In the genomic region with DNA sequence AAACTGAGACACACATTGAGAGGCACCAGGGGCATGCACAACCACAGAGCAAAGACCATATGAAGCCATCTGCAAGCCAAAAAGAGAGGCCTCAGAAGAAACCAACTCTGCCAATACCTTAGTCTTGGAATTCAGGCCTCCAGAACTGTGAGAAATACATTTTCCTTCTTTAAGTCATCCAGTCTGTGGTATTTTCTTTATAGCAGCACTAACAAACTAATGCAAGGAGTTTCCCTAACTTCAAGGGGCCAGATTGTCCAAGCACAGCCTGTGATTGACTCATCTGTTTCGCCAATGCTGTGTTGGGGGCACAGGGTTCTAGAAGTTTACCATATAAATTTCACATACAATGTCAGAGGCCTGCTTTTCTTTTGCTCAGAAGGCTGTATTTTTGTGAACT, we compare ENCODE assay signal across 33 cellular contexts.
"Had no signal": no experiment of that assay in that cellular context is flagged by ENCODE, and none has a peak within 500 bp of the region (broad histone marks: within the 10 kb centered on the region; RNA-seq: fewer than 3 reads in every experiment).

No MANE protein-coding gene starts in this region.

- H3K36me3 Mint-ChIP-seq: activated CD4-positive, alpha-beta memory T cell treated with anti-CD3 and anti-CD28 coated beads for 36 hours; activated CD8-positive, alpha-beta memory T cell treated with anti-CD3 and anti-CD28 coated beads, Interleukin-2, amount 10 ng/mL, durations not matched to agents 7 days and 5 days; activated naive CD4-positive, alpha-beta T cell treated with anti-CD3 and anti-CD28 coated beads, Interleukin-2, amount 10 ng/mL, durations not matched to agents 7 days and 5 days had no signal

- H3K27ac ChIP-seq: breast epithelium, cardiac muscle cell, esophagus muscularis mucosa, gastroesophageal sphincter, heart right ventricle, hepatocyte had no signal

- DNase-seq: activated CD4-positive, alpha-beta memory T cell treated with anti-CD3 and anti-CD28 coated beads for 36 hours; activated CD4-positive, alpha-beta T cell treated with anti-CD3 and anti-CD28 coated beads for 36 hours; activated CD4-positive, alpha-beta T cell treated with anti-CD3 and anti-CD28 coated beads, Interleukin-2, amount 10 ng/mL, durations not matched to agents 24 days and 14 days; activated CD4-positive, CD25-positive, alpha-beta regulatory T cell; activated CD4-positive, CD25-positive, alpha-beta regulatory T cell treated with anti-CD3 and anti-CD28 coated beads, Interleukin-2, amount 50 U/mL, for 72 hours; activated CD8-positive, alpha-beta memory T cell treated with anti-CD3 and anti-CD28 coated beads, Interleukin-2, amount 10 ng/mL, durations not matched to agents 7 days and 5 days; activated CD8-positive, alpha-beta memory T cell treated with anti-CD3 and anti-CD28 coated beads, Interleukin-2, amount 50 U/mL, for 4 hours; activated CD8-positive, alpha-beta T cell treated with anti-CD3 and anti-CD28 coated beads, Interleukin-2, amount 10 ng/mL, durations not matched to agents 7 days and 5 days; activated gamma-delta T cell; activated naive CD4-positive, alpha-beta T cell; activated naive CD4-positive, alpha-beta T cell treated with anti-CD3 and anti-CD28 coated beads, Interleukin-2, amount 10 ng/mL, durations not matched to agents 7 days and 5 days; activated naive CD8-positive, alpha-beta T cell treated with anti-CD3 and anti-CD28 coated beads, Interleukin-2, amount 10 ng/mL, durations not matched to agents 7 days and 5 days; activated T-cell treated with anti-CD3 and anti-CD28 coated beads, Interleukin-2, amount 50 U/mL, for 1 hour; activated T-cell treated with anti-CD3 and anti-CD28 coated beads, Interleukin-2, amount 50 U/mL, for 48 hours; amniotic stem cell; anterior cingulate cortex; central memory CD4-positive, alpha-beta T cell; cerebellar nuclear complex; cortex of kidney; dermis blood vessel endothelial cell; effector CD4-positive, alpha-beta T cell; effector memory CD8-positive, alpha-beta T cell; erythroblast; foreskin melanocyte; heart right ventricle; T-helper 2 cell had no signal

- H3K27me3 ChIP-seq: breast epithelium, cardiac muscle cell, esophagus muscularis mucosa, gastroesophageal sphincter, heart right ventricle, hepatocyte had no signal

- H3K9me3 ChIP-seq: gastroesophageal sphincter had no signal

- H3K4me3 Mint-ChIP-seq: activated CD4-positive, alpha-beta memory T cell treated with anti-CD3 and anti-CD28 coated beads for 36 hours; activated CD4-positive, alpha-beta T cell treated with anti-CD3 and anti-CD28 coated beads for 36 hours; activated CD4-positive, alpha-beta T cell treated with anti-CD3 and anti-CD28 coated beads, Interleukin-2, amount 10 ng/mL, durations not matched to agents 24 days and 14 days; activated CD8-positive, alpha-beta memory T cell treated with anti-CD3 and anti-CD28 coated beads, Interleukin-2, amount 10 ng/mL, durations not matched to agents 7 days and 5 days; activated CD8-positive, alpha-beta T cell treated with anti-CD3 and anti-CD28 coated beads, Interleukin-2, amount 10 ng/mL, durations not matched to agents 7 days and 5 days; activated naive CD4-positive, alpha-beta T cell treated with anti-CD3 and anti-CD28 coated beads, Interleukin-2, amount 10 ng/mL, durations not matched to agents 7 days and 5 days; activated naive CD8-positive, alpha-beta T cell treated with anti-CD3 and anti-CD28 coated beads, Interleukin-2, amount 10 ng/mL, durations not matched to agents 7 days and 5 days; brain; effector memory CD8-positive, alpha-beta T cell had no signal

- H3K4me2 ChIP-seq: hepatocyte had no signal

- H3K27me3 Mint-ChIP-seq: activated CD4-positive, alpha-beta memory T cell treated with anti-CD3 and anti-CD28 coated beads for 36 hours; activated CD4-positive, alpha-beta T cell treated with anti-CD3 and anti-CD28 coated beads for 36 hours; activated CD4-positive, alpha-beta T cell treated with anti-CD3 and anti-CD28 coated beads, Interleukin-2, amount 10 ng/mL, durations not matched to agents 24 days and 14 days; activated CD8-positive, alpha-beta memory T cell treated with anti-CD3 and anti-CD28 coated beads, Interleukin-2, amount 10 ng/mL, durations not matched to agents 7 days and 5 days; activated naive CD4-positive, alpha-beta T cell treated with anti-CD3 and anti-CD28 coated beads, Interleukin-2, amount 10 ng/mL, durations not matched to agents 7 days and 5 days; activated naive CD8-positive, alpha-beta T cell treated with anti-CD3 and anti-CD28 coated beads, Interleukin-2, amount 10 ng/mL, durations not matched to agents 7 days and 5 days; brain; effector memory CD8-positive, alpha-beta T cell had no signal

- H3K4me1 ChIP-seq: breast epithelium, gastroesophageal sphincter, heart right ventricle had no signal

- ATAC-seq: activated CD4-positive, alpha-beta T cell treated with anti-CD3 and anti-CD28 coated beads for 36 hours; activated CD8-positive, alpha-beta memory T cell treated with anti-CD3 and anti-CD28 coated beads, Interleukin-2, amount 10 ng/mL, durations not matched to agents 7 days and 5 days; activated CD8-positive, alpha-beta T cell treated with anti-CD3 and anti-CD28 coated beads, Interleukin-2, amount 10 ng/mL, durations not matched to agents 7 days and 5 days; activated naive CD4-positive, alpha-beta T cell treated with anti-CD3 and anti-CD28 coated beads, Interleukin-2, amount 50 U/mL, for 72 hours; effector memory CD8-positive, alpha-beta T cell; gastroesophageal sphincter; heart right ventricle had no signal

- H2AFZ ChIP-seq: hepatocyte had no signal

- H3K4me1 Mint-ChIP-seq: activated CD4-positive, alpha-beta T cell treated with anti-CD3 and anti-CD28 coated beads for 36 hours; activated CD4-positive, alpha-beta T cell treated with anti-CD3 and anti-CD28 coated beads, Interleukin-2, amount 10 ng/mL, durations not matched to agents 24 days and 14 days; activated CD8-positive, alpha-beta memory T cell treated with anti-CD3 and anti-CD28 coated beads, Interleukin-2, amount 10 ng/mL, durations not matched to agents 7 days and 5 days; activated naive CD4-positive, alpha-beta T cell treated with anti-CD3 and anti-CD28 coated beads, Interleukin-2, amount 10 ng/mL, durations not matched to agents 7 days and 5 days; activated naive CD8-positive, alpha-beta T cell treated with anti-CD3 and anti-CD28 coated beads, Interleukin-2, amount 10 ng/mL, durations not matched to agents 7 days and 5 days; brain had no signal

- H3K4me3 ChIP-seq: breast epithelium, cardiac muscle cell, esophagus muscularis mucosa, gastroesophageal sphincter, heart right ventricle, hepatocyte had no signal

- H3K27ac Mint-ChIP-seq: activated CD4-positive, alpha-beta memory T cell treated with anti-CD3 and anti-CD28 coated beads for 36 hours; activated CD4-positive, alpha-beta T cell treated with anti-CD3 and anti-CD28 coated beads for 36 hours; activated CD4-positive, alpha-beta T cell treated with anti-CD3 and anti-CD28 coated beads, Interleukin-2, amount 10 ng/mL, durations not matched to agents 24 days and 14 days; activated CD8-positive, alpha-beta memory T cell treated with anti-CD3 and anti-CD28 coated beads, Interleukin-2, amount 10 ng/mL, durations not matched to agents 7 days and 5 days; activated CD8-positive, alpha-beta T cell treated with anti-CD3 and anti-CD28 coated beads, Interleukin-2, amount 10 ng/mL, durations not matched to agents 7 days and 5 days; activated naive CD4-positive, alpha-beta T cell treated with anti-CD3 and anti-CD28 coated beads, Interleukin-2, amount 10 ng/mL, durations not matched to agents 7 days and 5 days; activated naive CD4-positive, alpha-beta T cell treated with anti-CD3 and anti-CD28 coated beads, Interleukin-2, amount 50 U/mL, for 72 hours; activated naive CD8-positive, alpha-beta T cell treated with anti-CD3 and anti-CD28 coated beads, Interleukin-2, amount 10 ng/mL, durations not matched to agents 7 days and 5 days; brain; effector memory CD8-positive, alpha-beta T cell had no signal

- H3K36me3 ChIP-seq: breast epithelium, cardiac muscle cell, esophagus muscularis mucosa, gastroesophageal sphincter, heart right ventricle had no signal
